Comparison of ENCODE assay signal across 1 cellular context in the genomic region with DNA sequence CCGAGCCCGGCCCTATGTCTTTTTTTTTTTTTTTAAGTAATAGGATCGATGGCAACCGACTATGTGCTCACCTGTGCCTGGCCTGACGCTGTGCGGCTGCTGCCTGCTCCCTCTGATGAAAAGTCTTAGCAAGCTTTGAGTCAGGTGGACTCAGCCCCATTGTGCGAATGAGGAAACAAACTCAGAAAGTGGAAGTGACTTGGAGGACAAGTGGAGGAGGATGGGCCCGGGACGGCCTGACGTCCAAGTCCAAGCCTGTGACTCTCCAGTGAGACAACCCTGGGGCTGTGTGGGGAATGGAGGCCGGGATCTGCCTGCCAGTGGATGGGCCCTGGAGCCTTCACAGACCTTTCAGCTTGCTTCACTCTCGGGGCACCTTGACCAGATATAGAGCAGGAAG.
TF ChIP-seq lines count a peak whose summit lies in the region.

No MANE protein-coding gene starts in this region.

TF ChIP-seq in GM23338, 12 proteins besides CTCF, POLR2A, EP300 and RAD21 (continued from another document):
- TF ChIP-seq, protein P1, sequence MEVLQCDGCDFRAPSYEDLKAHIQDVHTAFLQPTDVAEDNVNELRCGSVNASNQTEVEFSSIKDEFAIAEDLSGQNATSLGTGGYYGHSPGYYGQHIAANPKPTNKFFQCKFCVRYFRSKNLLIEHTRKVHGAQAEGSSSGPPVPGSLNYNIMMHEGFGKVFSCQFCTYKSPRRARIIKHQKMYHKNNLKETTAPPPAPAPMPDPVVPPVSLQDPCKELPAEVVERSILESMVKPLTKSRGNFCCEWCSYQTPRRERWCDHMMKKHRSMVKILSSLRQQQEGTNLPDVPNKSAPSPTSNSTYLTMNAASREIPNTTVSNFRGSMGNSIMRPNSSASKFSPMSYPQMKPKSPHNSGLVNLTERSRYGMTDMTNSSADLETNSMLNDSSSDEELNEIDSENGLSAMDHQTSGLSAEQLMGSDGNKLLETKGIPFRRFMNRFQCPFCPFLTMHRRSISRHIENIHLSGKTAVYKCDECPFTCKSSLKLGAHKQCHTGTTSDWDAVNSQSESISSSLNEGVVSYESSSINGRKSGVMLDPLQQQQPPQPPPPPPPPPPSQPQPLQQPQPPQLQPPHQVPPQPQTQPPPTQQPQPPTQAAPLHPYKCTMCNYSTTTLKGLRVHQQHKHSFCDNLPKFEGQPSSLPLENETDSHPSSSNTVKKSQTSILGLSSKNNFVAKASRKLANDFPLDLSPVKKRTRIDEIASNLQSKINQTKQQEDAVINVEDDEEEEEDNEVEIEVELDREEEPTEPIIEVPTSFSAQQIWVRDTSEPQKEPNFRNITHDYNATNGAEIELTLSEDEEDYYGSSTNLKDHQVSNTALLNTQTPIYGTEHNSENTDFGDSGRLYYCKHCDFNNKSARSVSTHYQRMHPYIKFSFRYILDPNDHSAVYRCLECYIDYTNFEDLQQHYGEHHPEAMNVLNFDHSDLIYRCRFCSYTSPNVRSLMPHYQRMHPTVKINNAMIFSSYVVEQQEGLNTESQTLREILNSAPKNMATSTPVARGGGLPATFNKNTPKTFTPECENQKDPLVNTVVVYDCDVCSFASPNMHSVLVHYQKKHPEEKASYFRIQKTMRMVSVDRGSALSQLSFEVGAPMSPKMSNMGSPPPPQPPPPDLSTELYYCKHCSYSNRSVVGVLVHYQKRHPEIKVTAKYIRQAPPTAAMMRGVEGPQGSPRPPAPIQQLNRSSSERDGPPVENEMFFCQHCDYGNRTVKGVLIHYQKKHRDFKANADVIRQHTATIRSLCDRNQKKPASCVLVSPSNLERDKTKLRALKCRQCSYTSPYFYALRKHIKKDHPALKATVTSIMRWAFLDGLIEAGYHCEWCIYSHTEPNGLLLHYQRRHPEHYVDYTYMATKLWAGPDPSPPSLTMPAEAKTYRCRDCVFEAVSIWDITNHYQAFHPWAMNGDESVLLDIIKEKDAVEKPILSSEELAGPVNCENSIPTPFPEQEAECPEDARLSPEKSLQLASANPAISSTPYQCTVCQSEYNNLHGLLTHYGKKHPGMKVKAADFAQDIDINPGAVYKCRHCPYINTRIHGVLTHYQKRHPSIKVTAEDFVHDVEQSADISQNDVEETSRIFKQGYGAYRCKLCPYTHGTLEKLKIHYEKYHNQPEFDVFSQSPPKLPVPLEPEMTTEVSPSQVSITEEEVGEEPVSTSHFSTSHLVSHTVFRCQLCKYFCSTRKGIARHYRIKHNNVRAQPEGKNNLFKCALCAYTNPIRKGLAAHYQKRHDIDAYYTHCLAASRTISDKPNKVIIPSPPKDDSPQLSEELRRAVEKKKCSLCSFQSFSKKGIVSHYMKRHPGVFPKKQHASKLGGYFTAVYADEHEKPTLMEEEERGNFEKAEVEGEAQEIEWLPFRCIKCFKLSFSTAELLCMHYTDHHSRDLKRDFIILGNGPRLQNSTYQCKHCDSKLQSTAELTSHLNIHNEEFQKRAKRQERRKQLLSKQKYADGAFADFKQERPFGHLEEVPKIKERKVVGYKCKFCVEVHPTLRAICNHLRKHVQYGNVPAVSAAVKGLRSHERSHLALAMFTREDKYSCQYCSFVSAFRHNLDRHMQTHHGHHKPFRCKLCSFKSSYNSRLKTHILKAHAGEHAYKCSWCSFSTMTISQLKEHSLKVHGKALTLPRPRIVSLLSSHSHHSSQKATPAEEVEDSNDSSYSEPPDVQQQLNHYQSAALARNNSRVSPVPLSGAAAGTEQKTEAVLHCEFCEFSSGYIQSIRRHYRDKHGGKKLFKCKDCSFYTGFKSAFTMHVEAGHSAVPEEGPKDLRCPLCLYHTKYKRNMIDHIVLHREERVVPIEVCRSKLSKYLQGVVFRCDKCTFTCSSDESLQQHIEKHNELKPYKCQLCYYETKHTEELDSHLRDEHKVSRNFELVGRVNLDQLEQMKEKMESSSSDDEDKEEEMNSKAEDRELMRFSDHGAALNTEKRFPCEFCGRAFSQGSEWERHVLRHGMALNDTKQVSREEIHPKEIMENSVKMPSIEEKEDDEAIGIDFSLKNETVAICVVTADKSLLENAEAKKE (CRISPR knock-in tag; IDR thresholded peaks at IDR 0.05): no peak
- TF ChIP-seq, protein P2, sequence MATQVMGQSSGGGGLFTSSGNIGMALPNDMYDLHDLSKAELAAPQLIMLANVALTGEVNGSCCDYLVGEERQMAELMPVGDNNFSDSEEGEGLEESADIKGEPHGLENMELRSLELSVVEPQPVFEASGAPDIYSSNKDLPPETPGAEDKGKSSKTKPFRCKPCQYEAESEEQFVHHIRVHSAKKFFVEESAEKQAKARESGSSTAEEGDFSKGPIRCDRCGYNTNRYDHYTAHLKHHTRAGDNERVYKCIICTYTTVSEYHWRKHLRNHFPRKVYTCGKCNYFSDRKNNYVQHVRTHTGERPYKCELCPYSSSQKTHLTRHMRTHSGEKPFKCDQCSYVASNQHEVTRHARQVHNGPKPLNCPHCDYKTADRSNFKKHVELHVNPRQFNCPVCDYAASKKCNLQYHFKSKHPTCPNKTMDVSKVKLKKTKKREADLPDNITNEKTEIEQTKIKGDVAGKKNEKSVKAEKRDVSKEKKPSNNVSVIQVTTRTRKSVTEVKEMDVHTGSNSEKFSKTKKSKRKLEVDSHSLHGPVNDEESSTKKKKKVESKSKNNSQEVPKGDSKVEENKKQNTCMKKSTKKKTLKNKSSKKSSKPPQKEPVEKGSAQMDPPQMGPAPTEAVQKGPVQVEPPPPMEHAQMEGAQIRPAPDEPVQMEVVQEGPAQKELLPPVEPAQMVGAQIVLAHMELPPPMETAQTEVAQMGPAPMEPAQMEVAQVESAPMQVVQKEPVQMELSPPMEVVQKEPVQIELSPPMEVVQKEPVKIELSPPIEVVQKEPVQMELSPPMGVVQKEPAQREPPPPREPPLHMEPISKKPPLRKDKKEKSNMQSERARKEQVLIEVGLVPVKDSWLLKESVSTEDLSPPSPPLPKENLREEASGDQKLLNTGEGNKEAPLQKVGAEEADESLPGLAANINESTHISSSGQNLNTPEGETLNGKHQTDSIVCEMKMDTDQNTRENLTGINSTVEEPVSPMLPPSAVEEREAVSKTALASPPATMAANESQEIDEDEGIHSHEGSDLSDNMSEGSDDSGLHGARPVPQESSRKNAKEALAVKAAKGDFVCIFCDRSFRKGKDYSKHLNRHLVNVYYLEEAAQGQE (IDR thresholded peaks at IDR 0.05; ENCODE audit: unreplicated experiment): no peak
- no peak for TF ChIP-seq JUNB (IDR thresholded peaks at IDR 0.05; ENCODE audit: unreplicated experiment)
